ENCODE assay signal across 16 cellular contexts in the genomic region with DNA sequence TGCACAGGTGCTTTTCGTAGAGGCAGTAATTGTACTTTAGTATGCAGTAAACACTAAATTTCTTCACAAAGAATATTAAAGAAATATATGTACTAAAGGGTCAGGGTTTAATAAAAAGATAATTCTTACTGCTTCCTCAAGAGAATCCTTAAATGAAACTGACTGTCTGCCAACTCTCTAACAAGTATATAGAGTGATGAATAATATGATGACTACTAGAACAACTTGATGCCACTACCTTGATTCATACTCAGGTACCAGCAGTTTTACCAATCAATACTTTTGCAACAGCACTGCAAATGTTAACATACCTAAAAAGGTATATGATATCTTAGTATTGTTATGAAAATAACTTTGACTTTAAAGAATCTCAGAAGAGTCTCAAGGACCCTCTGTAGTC. TPM values are rescaled to one million over a fixed set of nuclear protein-coding genes. Genes with fewer than 3 reads are reported as not detected.
"Had no signal": no experiment of that assay in that cellular context is flagged by ENCODE, and none has a peak within 500 bp of the region (broad histone marks: within the 10 kb centered on the region; RNA-seq: fewer than 3 reads in every experiment).

No MANE protein-coding gene starts in this region.

- H3K27ac ChIP-seq: colonic mucosa, gastrocnemius medialis, heart right ventricle, psoas muscle, right lobe of liver had no signal

- H3K4me3 ChIP-seq: colonic mucosa, gastrocnemius medialis, heart right ventricle, psoas muscle, right lobe of liver had no signal

- H3K27me3 ChIP-seq: colonic mucosa, gastrocnemius medialis, heart right ventricle, right lobe of liver had no signal

- ATAC-seq: esophagus mucosa; gastrocnemius medialis; heart right ventricle; naive thymus-derived CD4-positive, alpha-beta T cell; psoas muscle; right lobe of liver had no signal

- H3K9me3 Mint-ChIP-seq: endodermal cell; naive thymus-derived CD4-positive, alpha-beta T cell; nephron progenitor cell had no signal

- H3K9me3 ChIP-seq: colonic mucosa, gastrocnemius medialis, heart right ventricle, psoas muscle, right lobe of liver had no signal

- H3K4me3 Mint-ChIP-seq: endodermal cell, nephron progenitor cell had no signal

- DNase-seq: colonic mucosa; effector CD4-positive, alpha-beta T cell; endodermal cell; gastrocnemius medialis; heart right ventricle; hypothalamus; kidney glomerular epithelial cell; naive thymus-derived CD4-positive, alpha-beta T cell; nephron progenitor cell; psoas muscle; retina; right lobe of liver; stimulated activated CD4-positive, alpha-beta T cell treated with anti-CD3 and anti-CD28 coated beads, Interleukin-2, amount 100 ng/mL, for 24 hours; stimulated activated CD4-positive, alpha-beta T cell treated with anti-CD3 and anti-CD28 coated beads, Interleukin-4, amount 100 ng/mL, for 4 hours; stimulated activated naive CD4-positive, alpha-beta T cell had no signal

- H3K27ac Mint-ChIP-seq: endodermal cell, nephron progenitor cell had no signal

- H3K36me3 ChIP-seq: colonic mucosa had no signal

RNA-seq across cellular contexts. Expression of a gene that starts 4.0 kb away (rescaled TPM):
- total RNA-seq: esophagus mucosa had no signal
